Comparison of ENCODE assay signal across 8 cellular contexts in the genomic region with DNA sequence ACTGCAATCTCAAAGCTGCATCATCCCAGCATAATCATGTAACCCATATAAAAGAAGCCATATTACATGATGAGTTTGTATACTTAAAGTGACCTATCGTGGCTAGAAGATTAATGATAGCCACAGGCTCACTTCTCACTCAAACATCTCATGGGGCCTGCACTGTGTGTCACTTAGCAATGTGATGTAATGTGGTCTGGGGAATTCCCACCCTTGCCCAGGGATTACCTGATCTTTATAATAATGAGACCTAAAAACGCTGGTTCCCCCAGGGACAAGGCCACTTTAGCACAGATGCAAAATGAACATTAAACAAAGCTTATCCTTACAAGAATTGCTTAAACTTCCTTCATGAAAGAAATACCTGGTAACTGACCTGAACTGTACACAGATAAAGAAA.
"Had no signal": no experiment of that assay in that cellular context is flagged by ENCODE, and none has a peak within 500 bp of the region (broad histone marks: within the 10 kb centered on the region; RNA-seq: fewer than 3 reads in every experiment).

No MANE protein-coding gene starts in this region.

- ATAC-seq: GM23338, K562 had no signal

- H2AFZ ChIP-seq: GM23338 had no signal

- H3K4me1 Mint-ChIP-seq: GM23338 had no signal

- H3K4me2 ChIP-seq: GM23338 had no signal

- H3K4me3 Mint-ChIP-seq: GM23338, H9 had no signal

- H3K27ac Mint-ChIP-seq: GM23338, H9 had no signal

- FAIRE-seq: H1, H54, HTR-8/SVneo, K562 had no signal

- DNase-seq: H9, HCEC 1CT, IMR-90 had no signal

- H3K4me3 ChIP-seq: GM23338, K562 had no signal
